In genomic region chr11:118342503-118343161, GRCh38 we compare ENCODE assay signal across 11 cellular contexts. TPM values are rescaled to one million over a fixed set of nuclear protein-coding genes. Genes with fewer than 3 reads are reported as not detected.
DNase-seq lines count a peak whose midpoint lies in the region; ATAC-seq, FAIRE-seq and TF ChIP-seq lines count a peak whose summit lies in the region.
"Had no signal": no experiment of that assay in that cellular context is flagged by ENCODE, and none has a peak within 500 bp of the region (broad histone marks: within the 10 kb centered on the region; RNA-seq: fewer than 3 reads in every experiment).

CD3D (minus strand) TSS chr11:118342705; CDS start chr11:118342607, 98 bp downstream.

- no peak within 1 kb of the TSS for H2BK120ac ChIP-seq in H9 (ENCODE audit: low read depth, low read length, poor library complexity, severe bottlenecking)

- H2BK20ac ChIP-seq in H9 (ENCODE audit: low read depth, low read length, poor library complexity, severe bottlenecking), result no peak within 1 kb of the TSS

- H3K79me1 ChIP-seq in H9 (ENCODE audit: insufficient read depth, low read depth, low read length, poor library complexity, severe bottlenecking), result no peaks in the 10 kb centered on the region

- H3K27me3 ChIP-seq in H9 (ENCODE audit: insufficient read depth, low read length) (no peaks in the 10 kb centered on the region), K562 (ENCODE audit: control insufficient read depth in 2 of 2, insufficient read depth in 2 of 2, low read length in 2 of 2) (no peaks in the 10 kb centered on the region), SJCRH30 (no peaks in the 10 kb centered on the region)

- no peak within 1 kb of the TSS for H3T11ph ChIP-seq in H9 (ENCODE audit: low read length)

- H2BK12ac ChIP-seq in H9 (ENCODE audit: insufficient read length, low read depth, low read length), result no peak within 1 kb of the TSS

- H3K27ac ChIP-seq in H9 (ENCODE audit: insufficient read length, low read depth, low read length) (no peak within 1 kb of the TSS), K562 (ENCODE audit: extremely low read depth, low read depth, low read length) (peak within 1 kb of the TSS; percentile 51; the same call in 2 of the 3 replicates), SJCRH30 (no peak within 1 kb of the TSS)

- intact Hi-C loops in K562 (cut with micrococcal nuclease), result no loop called here

- H3K36me3 ChIP-seq in K562 (ENCODE audit: control insufficient read depth, insufficient read depth, low read length), result no peaks in the 10 kb centered on the region
- no peaks in the 10 kb centered on the region for H3K36me3 ChIP-seq in SJCRH30

- no TSS peak for BruUV-seq in K562 (replicated peaks; lab: Mats Ljungman, UMichigan)

- peak; percentile 83 for ATAC-seq in K562
- no peak for ATAC-seq in GM21515 (IDR thresholded peaks at IDR 0.05; ENCODE audit: unreplicated experiment)

- no peaks in the 10 kb centered on the region for H3K4me1 ChIP-seq in H9 (ENCODE audit: insufficient read depth, low read length)
- H3K4me1 ChIP-seq in K562 (replicated peaks in 1 of 2; ENCODE audit: control insufficient read depth in 2 of 2, insufficient read depth in 2 of 2, low read length in 2 of 2), result peaks cover 12 to 48% of the 10 kb centered on the region in 2 experiments
- H3K4me1 ChIP-seq in SJCRH30, result no peaks in the 10 kb centered on the region

- H3K9me3 ChIP-seq in H9 (ENCODE audit: control insufficient read depth, low read depth, low read length), result no peaks in the 10 kb centered on the region
- H3K9me3 ChIP-seq in K562 (replicated peaks; ENCODE audit: control insufficient read depth, insufficient read depth, low read depth, low read length), result no peaks in the 10 kb centered on the region
- H3K9me3 ChIP-seq in SJCRH30 (replicated peaks), result no peaks in the 10 kb centered on the region

- peaks cover 54% of the 10 kb centered on the region for H3K27me3 Mint-ChIP-seq in H9 (ENCODE audit: low read depth)

- H3K9me3 Mint-ChIP-seq in H9, result no peaks in the 10 kb centered on the region

- H2BK15ac ChIP-seq in H9 (ENCODE audit: low read depth, low read length), result no peak within 1 kb of the TSS

- FAIRE-seq in K562 (lab: Jason Lieb, UNC), result peak; percentile 94
- FAIRE-seq: keratinocyte had no signal

- CTCF ChIA-PET in K562 (lab: Yijun Ruan, JAX; ENCODE audit: low intra/inter-chr PET ratio), result no interaction called here

- no peak within 1 kb of the TSS for H3K56ac ChIP-seq in H9 (ENCODE audit: insufficient read length, low read depth, low read length)

- no peaks in the 10 kb centered on the region for H3K23me2 ChIP-seq in H9 (ENCODE audit: insufficient read length, low read depth, low read length, poor library complexity, severe bottlenecking)

- H3K9ac ChIP-seq in H9 (ENCODE audit: extremely low read depth, insufficient read length, low read length), result no peak within 1 kb of the TSS
- H3K9ac ChIP-seq in K562 (ENCODE audit: insufficient read depth in 1 of 2, low read depth in 2 of 2, low read length in 2 of 2), result peak within 1 kb of the TSS in 1 of 2 experiments; percentile 17; a peak in 1 of 4 replicates

- H3K79me2 ChIP-seq in H9 (ENCODE audit: insufficient read depth, low read length), result no peaks in the 10 kb centered on the region
- H3K79me2 ChIP-seq in K562 (ENCODE audit: control insufficient read depth, insufficient read depth, low read length), result peaks cover 8% of the 10 kb centered on the region; the same call in 2 of the 3 replicates

- peak within 1 kb of the TSS; percentile 18; the same call in 1 of the 2 replicates for H3K4me3 ChIP-seq in K562
- H3K4me3 ChIP-seq in SJCRH30, result no peak within 1 kb of the TSS
- H3K4me3 ChIP-seq: smooth muscle cell had no signal

- no peak within 1 kb of the TSS for H3K4ac ChIP-seq in H9 (ENCODE audit: low read depth, low read length)

- POLR2A ChIA-PET in K562 (lab: Yijun Ruan, JAX), result interaction anchor here (0.6 to 2.5 kb wide), 4 partner anchors 8 to 106 kb away, joined by 3 to 7 read pairs (median 4); no protein-coding TSS in a partner anchor

- peak in 1 of 2 experiments; percentile 22; a peak in 1 of 4 replicates for TF ChIP-seq RAD21 in K562 (CRISPR knock-in tag; conservative IDR thresholded peaks at IDR 0.05 in 1 of 2, IDR thresholded peaks at IDR 0.05 in 1 of 2)

- no peak for DNase-seq in H9
- peak; percentile 39 to 72 for DNase-seq in activated CD4-positive, alpha-beta T cell treated with anti-CD3 and anti-CD28 coated beads, Interleukin-2, amount 50 U/mL, for 24 hours (ENCODE audit: low read depth in 1 of 2, low spot score in 1 of 2)
- peak; percentile 64 to 84 (median 74) for DNase-seq in K562 (ENCODE audit: extremely low read depth in 1 of 4, low spot score in 3 of 4)
- peak; percentile 74 for DNase-seq in stimulated activated CD4-positive, alpha-beta T cell treated with anti-CD3 and anti-CD28 coated beads, Interleukin-2, amount 100 ng/mL, for 4 hours (ENCODE audit: low read depth)
- no peak for DNase-seq in kidney glomerular epithelial cell (lab: John Stamatoyannopoulos, UW)
- no peak for DNase-seq in SJCRH30
- no peak for DNase-seq in cerebellar nuclear complex (lab: John Stamatoyannopoulos, UW)

- no peak within 1 kb of the TSS for H4K8ac ChIP-seq in H9 (replicated peaks; ENCODE audit: insufficient read length, low read depth, low read length)

- H3K4me1 Mint-ChIP-seq in H9, result peaks cover 2 to 3% of the 10 kb centered on the region in 2 experiments; a peak in 1 of 4 replicates

- no peak within 1 kb of the TSS; a peak in 1 of 7 replicates for H3K27ac Mint-ChIP-seq in H9

- H3K23ac ChIP-seq in H9 (ENCODE audit: insufficient read length, low read depth, low read length), result no peak within 1 kb of the TSS

- no peak within 1 kb of the TSS for H4K5ac ChIP-seq in H9 (ENCODE audit: insufficient read length, low read depth, low read length)

- TF ChIP-seq EP300 in K562 (IDR thresholded peaks at IDR 0.05; ENCODE audit: low read length), result peak; percentile 66

- H4K91ac ChIP-seq in H9 (ENCODE audit: insufficient read length, low read depth, low read length), result no peak within 1 kb of the TSS

- H4K20me1 ChIP-seq in H9 (ENCODE audit: control insufficient read depth, insufficient read depth, insufficient read length), result no peaks in the 10 kb centered on the region
- H4K20me1 ChIP-seq in K562 (replicated peaks; ENCODE audit: control insufficient read depth, insufficient read depth, low read length), result no peaks in the 10 kb centered on the region

- no peaks in the 10 kb centered on the region for H3K9me1 ChIP-seq in K562 (ENCODE audit: control insufficient read depth, insufficient read depth, low read length)

- peak within 1 kb of the TSS; percentile 49; the same call in 1 of the 2 replicates for H3K14ac ChIP-seq in H9 (ENCODE audit: insufficient read depth, low read length)

- in situ Hi-C loops in K562 (cut with MboI), result no loop called here

- no peak within 1 kb of the TSS for H3K4me2 ChIP-seq in H9 (ENCODE audit: insufficient read depth, insufficient read length, low read length)
- H3K4me2 ChIP-seq in K562 (ENCODE audit: insufficient read depth, low read length), result peak within 1 kb of the TSS; percentile 74
- H3K4me2 ChIP-seq: smooth muscle cell had no signal

- H2AFZ ChIP-seq in H9 (ENCODE audit: low read length) (no peak within 1 kb of the TSS), K562 (ENCODE audit: low read depth, low read length) (peak within 1 kb of the TSS; percentile 91)

- no peak within 1 kb of the TSS for H3K4me3 Mint-ChIP-seq in H9

- no peak within 1 kb of the TSS for H2BK5ac ChIP-seq in H9 (ENCODE audit: insufficient read length, low read length)

- H3K18ac ChIP-seq in H9 (ENCODE audit: insufficient read length, low read depth, low read length), result no peak within 1 kb of the TSS

- TF ChIP-seq CTCF in H9 (conservative IDR thresholded peaks at IDR 0.05) (no peak), K562 (IDR thresholded peaks at IDR 0.05 in 2 of 3, conservative IDR thresholded peaks at IDR 0.05 in 1 of 3; ENCODE audit: insufficient read depth in 2 of 3, low read depth in 1 of 3, low read length in 3 of 3) (no peak)

- no peaks in the 10 kb centered on the region for H3K36me3 Mint-ChIP-seq in H9 (ENCODE audit: insufficient read depth in 1 of 3, low read depth in 3 of 3)

- TF ChIP-seq POLR2A in K562 (conservative IDR thresholded peaks at IDR 0.05), result no peak; the same call in 1 of the 2 replicates

- H2AK5ac ChIP-seq in H9 (ENCODE audit: insufficient read length, low read length), result no peak within 1 kb of the TSS

- no CpG with 5 or more reads among the region's 13 CpGs for WGBS in H9 (ENCODE audit: extremely low coverage, insufficient read length, low lambda C conversion rate)
- 20% methylated on average over 12 of the region's 13 CpGs for WGBS in K562 (ENCODE audit: insufficient coverage, low coverage, missing lambda C conversion rate)

TF ChIP-seq in K562, 482 proteins besides CTCF, POLR2A, EP300 and RAD21 (continues in another document):
- peak; percentile 36; the same call in 1 of the 2 replicates for TF ChIP-seq EP400 (IDR thresholded peaks at IDR 0.05)
- TF ChIP-seq CREM (IDR thresholded peaks at IDR 0.05; ENCODE audit: low read depth), result peak; percentile 45; the same call in 1 of the 2 replicates
- TF ChIP-seq ZNF274 (IDR thresholded peaks at IDR 0.05; ENCODE audit: borderline replicate concordance, low read depth, low read length), result no peak
- TF ChIP-seq RCOR1 (IDR thresholded peaks at IDR 0.05; ENCODE audit: borderline replicate concordance in 1 of 2, low read depth in 2 of 2, low read length in 2 of 2), result peak in 1 of 2 experiments; percentile 89; a peak in 2 of 4 replicates
- peak; percentile 41; the same call in 1 of the 2 replicates for TF ChIP-seq SOX6 (IDR thresholded peaks at IDR 0.05)
- TF ChIP-seq ZNF717 (CRISPR knock-in tag; IDR thresholded peaks at IDR 0.05), result no peak

RNA-seq across cellular contexts. Expression of gene CD3D, which starts in this region (rescaled TPM):
- total RNA-seq in H9 (2021), result not detected in 2 replicates
- total RNA-seq in K562 (2011; cell fraction: chromatin; rRNA removed; ENCODE audit: low replicate concordance), result 24.0 and 41.4 TPM in 2 replicates
- 83.6 and 106 TPM in 2 replicates for total RNA-seq in K562 (2011; cell fraction: nucleolus; rRNA removed)
- 52.0 and 68.0 TPM in 2 replicates for total RNA-seq in K562 (2011; cell fraction: nucleoplasm; rRNA removed)
- 40.7 and 42.4 TPM in 2 replicates for total RNA-seq in K562 (2014; rRNA removed)
- 52.4 and 54.8 TPM in 2 replicates for total RNA-seq in K562 (2014; rRNA removed; fragmentation: Illumina TruSeq; extraction: Trizol)
- total RNA-seq in K562 (2015; rRNA removed; fragmentation: Illumina TruSeq; extraction: Trizol), result 35.6 and 41.7 TPM in 2 replicates
- 34.9 and 36.2 TPM in 2 replicates for total RNA-seq in K562 (2021)
- 238 and 241 TPM in 2 replicates for polyA plus RNA-seq in K562 (2011; rRNA removed)
- 162 and 272 TPM in 2 replicates for polyA plus RNA-seq in K562 (2011; cell fraction: cytosol; rRNA removed)
- 58.9 and 86.8 TPM in 2 replicates for polyA plus RNA-seq in K562 (2011; cell fraction: nucleus; rRNA removed)
- 54.3 and 176 TPM in 2 replicates for polyA plus RNA-seq in K562 (2012)
- 67.1 and 75.5 TPM in 2 replicates for polyA plus RNA-seq in K562 (2014; fragmentation: Illumina TruSeq; extraction: Trizol)
- polyA plus RNA-seq in K562 (2014; fragmentation: Nextera tagmentation; extraction: Ambion mirVana), result 100 to 1,000 TPM; 139 to 145 TPM
- polyA plus RNA-seq in K562 (2014; rRNA removed), result 69.6 and 76.7 TPM in 2 replicates
- 107 and 117 TPM in 2 replicates for polyA minus RNA-seq in K562 (2011; rRNA and poly(A)+ RNA removed)
- 29.9 and 30.2 TPM in 2 replicates for polyA minus RNA-seq in K562 (2011; cell fraction: cytosol; rRNA and poly(A)+ RNA removed)
- polyA minus RNA-seq in K562 (2011; cell fraction: nucleus; rRNA and poly(A)+ RNA removed), result 9.8 and 24.3 TPM in 2 replicates
- not detected in 2 replicates for total RNA-seq in SJCRH30 (2014; rRNA removed; shearing (Covaris generic))
- total RNA-seq: dermis microvascular lymphatic vessel endothelial cell, smooth muscle cell had no signal
- polyA plus RNA-seq: keratinocyte, smooth muscle cell had no signal

Comparison
In these comparisons a context has a peak if more than half of its experiments do, and no peak if none do; other contexts are left out.
1. RNA of gene CD3D (total RNA-seq): 24.0 to 106 TPM in K562; not detected in H9 and not detected in SJCRH30; every median in the first group is over 10 times any median in the second.
2. DNase-seq: peak in activated CD4-positive, alpha-beta T cell treated with anti-CD3 and anti-CD28 coated beads, Interleukin-2, amount 50 U/mL, for 24 hours (2 of 2), K562 (4 of 4) and stimulated activated CD4-positive, alpha-beta T cell treated with anti-CD3 and anti-CD28 coated beads, Interleukin-2, amount 100 ng/mL, for 4 hours (single experiment); none in H9 (single experiment), kidney glomerular epithelial cell (single experiment), SJCRH30 (0 of 2) and cerebellar nuclear complex (0 of 2).